Comparison of ENCODE assay signal across 12 cellular contexts in genomic region chr2:9663008-9663879, GRCh38. TPM values are rescaled to one million over a fixed set of nuclear protein-coding genes. Genes with fewer than 3 reads are reported as not detected.
A peak's percentile ranks its signal among the peaks of the same experiment; 100 is the strongest.
DNase-seq lines count a peak whose midpoint lies in the region; ATAC-seq and TF ChIP-seq lines count a peak whose summit lies in the region.
"Had no signal": no experiment of that assay in that cellular context is flagged by ENCODE, and none has a peak within 500 bp of the region (broad histone marks: within the 10 kb centered on the region; RNA-seq: fewer than 3 reads in every experiment).

No MANE protein-coding gene starts in this region.

- WGBS in gastroesophageal sphincter (ENCODE audit: low coverage in 1 of 2), 2 donors, result 77 to 78% methylated on average over 3 to 4 of the region's 7 CpGs

- H3K27ac ChIP-seq in PC-3 (ENCODE audit: low read length) (no peak overlapping the region), gastroesophageal sphincter (no peak overlapping the region), RWPE1 (no peak overlapping the region)
- H3K27ac ChIP-seq: C4-2B had no signal

- CTCF ChIA-PET in PC-3 (lab: Charles Lee) (no interaction called here), RWPE1 (lab: Yijun Ruan, JAX) (no interaction called here)

- H3K36me3 ChIP-seq in PC-3 (ENCODE audit: low read depth, low read length) (no peaks in the 10 kb centered on the region), gastroesophageal sphincter (no peaks in the 10 kb centered on the region)

- H3K4me1 ChIP-seq in PC-3 (ENCODE audit: insufficient read depth, low read length) (peaks cover 10% of the 10 kb centered on the region), gastroesophageal sphincter (no peaks in the 10 kb centered on the region)

- POLR2A ChIA-PET in PC-3 (lab: Charles Lee; ENCODE audit: unreplicated experiment) (no interaction called here), RWPE1 (lab: Yijun Ruan, JAX; ENCODE audit: low non-redundant PET) (no interaction called here)

- TF ChIP-seq CTCF in PC-3 (conservative IDR thresholded peaks at IDR 0.05; ENCODE audit: low read depth, low read length), result no peak
- no peak for TF ChIP-seq CTCF in gastroesophageal sphincter (IDR thresholded peaks at IDR 0.05)
- TF ChIP-seq CTCF in RWPE1 (conservative IDR thresholded peaks at IDR 0.05; ENCODE audit: low read depth), result no peak

- intact Hi-C loops in PC-3 (cut with micrococcal nuclease), result no loop called here

- no peak for TF ChIP-seq POLR2A in gastroesophageal sphincter (IDR thresholded peaks at IDR 0.05)

- no peaks in the 10 kb centered on the region for H3K79me2 ChIP-seq in PC-3 (ENCODE audit: low read length)

- H3K9me2 ChIP-seq in PC-3 (replicated peaks; ENCODE audit: low read length), result no peaks in the 10 kb centered on the region

- H2AFZ ChIP-seq in PC-3 (ENCODE audit: low read length), result no peak overlapping the region

- no peak for TF ChIP-seq EP300 in gastroesophageal sphincter (IDR thresholded peaks at IDR 0.05)

- no peak overlapping the region for H3K4me2 ChIP-seq in PC-3 (ENCODE audit: low read length)

- ATAC-seq in GM19351 (IDR thresholded peaks at IDR 0.05; ENCODE audit: unreplicated experiment), result peak; percentile 91
- peak; percentile 79 for ATAC-seq in HG03025 (IDR thresholded peaks at IDR 0.05; ENCODE audit: low FRiP score, unreplicated experiment)
- no peak for ATAC-seq in PC-3
- ATAC-seq in gastroesophageal sphincter, result no peak

- BruUV-seq in PC-3 (replicated peaks; lab: Mats Ljungman, UMichigan), result no TSS peak

- no peak overlapping the region for H3K9ac ChIP-seq in PC-3 (ENCODE audit: low read length)

- no peaks in the 10 kb centered on the region for H3K9me3 ChIP-seq in PC-3 (ENCODE audit: low read length)
- H3K9me3 ChIP-seq in gastroesophageal sphincter, result no peaks in the 10 kb centered on the region

- no peak overlapping the region for H3K4me3 ChIP-seq in PC-3 (ENCODE audit: low read length)
- no peak overlapping the region for H3K4me3 ChIP-seq in gastroesophageal sphincter

- H3K27me3 ChIP-seq in PC-3 (ENCODE audit: low read length) (no peaks in the 10 kb centered on the region), gastroesophageal sphincter (no peaks in the 10 kb centered on the region)

- H4K20me1 ChIP-seq in PC-3 (ENCODE audit: low read length), result no peaks in the 10 kb centered on the region

- DNase-seq in DMS79 treated with DMSO at 0.1 percent for 48 hours (lab: John Stamatoyannopoulos, UW), result peak; percentile 78
- DNase-seq in NCI-H524 treated with DMSO at 0.1 percent for 48 hours (lab: John Stamatoyannopoulos, UW), result peak; percentile 98
- DNase-seq in T-helper 1 cell, result no peak
- no peak for DNase-seq in PC-3
- DNase-seq in RWPE1 (ENCODE audit: low spot score), result no peak
- DNase-seq: kidney; NCI-H146; stimulated activated CD4-positive, alpha-beta T cell treated with anti-CD3 and anti-CD28 coated beads, Interleukin-2, amount 100 ng/mL, for 24 hours had no signal

- H3F3A ChIP-seq in PC-3 (ENCODE audit: low read length, unreplicated experiment), result no peaks in the 10 kb centered on the region

RNA-seq across cellular contexts. Expression of gene YWHAQ, which starts 32.4 kb away (rescaled TPM):
- total RNA-seq in PC-3 (2014; rRNA removed) (354 and 377 TPM in 2 replicates), gastroesophageal sphincter (100 to 1,000 TPM; 226 to 282 (median 255) TPM)

Comparison
In these comparisons a context has a peak if more than half of its experiments do, and no peak if none do; other contexts are left out.
1. DNase-seq: peak in DMS79 treated with DMSO at 0.1 percent for 48 hours (single experiment) and NCI-H524 treated with DMSO at 0.1 percent for 48 hours (single experiment); none in T-helper 1 cell (0 of 5), PC-3 (single experiment) and RWPE1 (single experiment).
2. ATAC-seq: peak in GM19351 (single experiment) and HG03025 (single experiment); none in PC-3 (single experiment) and gastroesophageal sphincter (single experiment).